In the genomic region with DNA sequence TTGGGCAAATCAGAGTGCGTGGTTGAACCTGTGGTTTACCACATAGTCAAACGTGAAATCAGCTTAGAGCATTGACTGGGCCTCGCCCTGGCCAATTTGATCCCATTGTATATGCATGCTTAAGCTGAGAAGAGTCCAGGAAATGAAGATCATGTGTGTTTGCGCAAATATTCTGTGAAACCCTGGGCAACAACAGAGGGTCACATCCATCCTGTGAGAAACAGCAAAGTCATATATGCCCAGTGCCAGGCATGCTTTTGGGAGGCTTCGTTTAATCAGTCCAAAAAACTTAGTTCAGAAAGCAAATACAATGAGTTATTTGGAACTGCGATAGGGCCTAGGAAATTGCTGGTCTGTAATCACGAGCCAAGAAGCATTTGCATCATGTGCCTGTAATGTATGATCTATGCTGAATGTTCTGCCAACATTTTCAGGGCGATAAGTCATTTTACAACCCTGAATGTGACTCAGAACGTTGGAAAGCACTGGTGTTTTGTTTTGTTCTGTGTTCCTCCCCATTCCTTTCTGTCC, we compare ENCODE assay signal across 14 cellular contexts.
A peak's percentile ranks its signal among the peaks of the same experiment; 100 is the strongest.
DNase-seq lines count a peak whose midpoint lies in the region; ATAC-seq lines count a peak whose summit lies in the region.
"Had no signal": no experiment of that assay in that cellular context is flagged by ENCODE, and none has a peak within 500 bp of the region (broad histone marks: within the 10 kb centered on the region; RNA-seq: fewer than 3 reads in every experiment).

No MANE protein-coding gene starts in this region.

- peaks cover 13% of the 10 kb centered on the region for H3K4me1 ChIP-seq in adipocyte (ENCODE audit: control insufficient read depth, insufficient read depth, low read length)

- intact Hi-C loops in Right ventricle myocardium superior (cut with DNase I): no loop called here

- peak; percentile 95 for ATAC-seq in Right ventricle myocardium superior (ENCODE audit: poor library complexity)
- no peak for ATAC-seq in activated CD4-positive, CD25-positive, alpha-beta regulatory T cell treated with anti-CD3 and anti-CD28 coated beads, Interleukin-2, amount 50 U/mL, for 24 hours
- no peak for ATAC-seq in GM21529 (IDR thresholded peaks at IDR 0.05; ENCODE audit: unreplicated experiment)

- peak overlapping the region; percentile 24 for H3K4me3 ChIP-seq in adipocyte (ENCODE audit: low read length)
- no peak overlapping the region for H3K4me3 ChIP-seq in skeletal muscle cell (ENCODE audit: low read depth, low read length)

- H3K27me3 ChIP-seq in adipocyte (replicated peaks; ENCODE audit: control insufficient read depth, insufficient read depth, low read length): no peaks in the 10 kb centered on the region

- peak; percentile 55 for DNase-seq in GM04503 (ENCODE audit: low read depth)
- DNase-seq in adipocyte (ENCODE audit: low read depth): peak; percentile 6
- no peak for DNase-seq in Right ventricle myocardium superior
- peak; percentile 96 for DNase-seq in skeletal muscle cell (ENCODE audit: low read depth)
- no peak for DNase-seq in G401 (ENCODE audit: low spot score)
- DNase-seq in DMS 273 (lab: John Stamatoyannopoulos, UW; ENCODE audit: unreplicated experiment): no peak
- DNase-seq: Calu3; hippocampal formation; naive B cell; NCI-H748 treated with DMSO at 0.1 percent for 48 hours; stimulated activated CD4-positive, alpha-beta T cell treated with anti-CD3 and anti-CD28 coated beads, Interleukin-2, amount 100 ng/mL, for 48 hours; substantia nigra had no signal

- no peaks in the 10 kb centered on the region for H3K36me3 ChIP-seq in adipocyte (ENCODE audit: control insufficient read depth, insufficient read depth, low read length, severe bottlenecking)

- H3K9me3 ChIP-seq in adipocyte (ENCODE audit: control insufficient read depth, low read length): no peaks in the 10 kb centered on the region

- in situ Hi-C loops in G401 (cut with HindIII; ENCODE audit: low sequenced_read_pairs): no loop called here

- peak overlapping the region; percentile 72 for H3K9ac ChIP-seq in adipocyte (ENCODE audit: low read length)

Comparison
In these comparisons a context has a peak if more than half of its experiments do, and no peak if none do; other contexts are left out.
1. DNase-seq: peak in GM04503 (single experiment), adipocyte (single experiment) and skeletal muscle cell (single experiment); none in Right ventricle myocardium superior (single experiment), G401 (single experiment) and DMS 273 (single experiment).